In genomic region chr2:218720048-218721041, GRCh38 we compare ENCODE assay signal across 1 cellular context.
TF ChIP-seq lines count a peak whose summit lies in the region.

No MANE protein-coding gene starts in this region.

TF ChIP-seq in H1, 55 proteins besides CTCF, POLR2A, EP300 and RAD21:
- TF ChIP-seq SP4 (IDR thresholded peaks at IDR 0.05; ENCODE audit: low read length) (no peak), CHD1 (IDR thresholded peaks at IDR 0.05; ENCODE audit: low read depth, low read length) (no peak), JUND (IDR thresholded peaks at IDR 0.05; ENCODE audit: low read length) (no peak), NANOG (IDR thresholded peaks at IDR 0.05; ENCODE audit: insufficient read depth, low read depth, low read length, poor library complexity, severe bottlenecking) (no peak), SIX5 (IDR thresholded peaks at IDR 0.05; ENCODE audit: low read depth, low read length) (no peak), SP1 (IDR thresholded peaks at IDR 0.05; ENCODE audit: low read depth, low read length) (no peak), YY1 (IDR thresholded peaks at IDR 0.05; ENCODE audit: low read depth, low read length) (no peak), KDM5A (IDR thresholded peaks at IDR 0.05; ENCODE audit: low read length) (no peak), CBX8 (IDR thresholded peaks at IDR 0.05; ENCODE audit: borderline replicate concordance, low read depth, low read length) (no peak)
- TF ChIP-seq, protein P1, sequence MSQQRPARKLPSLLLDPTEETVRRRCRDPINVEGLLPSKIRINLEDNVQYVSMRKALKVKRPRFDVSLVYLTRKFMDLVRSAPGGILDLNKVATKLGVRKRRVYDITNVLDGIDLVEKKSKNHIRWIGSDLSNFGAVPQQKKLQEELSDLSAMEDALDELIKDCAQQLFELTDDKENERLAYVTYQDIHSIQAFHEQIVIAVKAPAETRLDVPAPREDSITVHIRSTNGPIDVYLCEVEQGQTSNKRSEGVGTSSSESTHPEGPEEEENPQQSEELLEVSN (IDR thresholded peaks at IDR 0.05): no peak
